Comparison of ENCODE assay signal across 8 cellular contexts in genomic region chr2:230219419-230220331, GRCh38. TPM values are rescaled to one million over a fixed set of nuclear protein-coding genes. Genes with fewer than 3 reads are reported as not detected.
A peak's percentile ranks its signal among the peaks of the same experiment; 100 is the strongest.
DNase-seq lines count a peak whose midpoint lies in the region; FAIRE-seq and TF ChIP-seq lines count a peak whose summit lies in the region.

Gene SP110, minus strand, starts transcription at chr2:230219984. Its CDS starts 3,057 bp downstream, at chr2:230216927.

- TF ChIP-seq CTCF in WI38 (IDR thresholded peaks at IDR 0.05; ENCODE audit: low read depth, low read length) (no peak), cardiac fibroblast (IDR thresholded peaks at IDR 0.05; ENCODE audit: low read depth, low read length) (no peak)

- peak; percentile 94 for FAIRE-seq in H54 (lab: Jason Lieb, UNC)

- peak; percentile 75 for DNase-seq in GDM1 (lab: John Stamatoyannopoulos, UW)
- DNase-seq in H54 (ENCODE audit: insufficient read length, low spot score): peak; percentile 90
- peak; percentile 98 for DNase-seq in M059J (ENCODE audit: low read depth)
- DNase-seq in cardiac fibroblast (ENCODE audit: low read depth in 2 of 2): peak; percentile 91 to 92
- peak; percentile 94 for DNase-seq in iris pigment epithelial cell (ENCODE audit: low read depth)
- DNase-seq in stimulated activated CD4-positive, alpha-beta T cell treated with anti-CD3 and anti-CD28 coated beads, Interleukin-12 subunit alpha, Interleukin-12 subunit beta, amount 100 ng/mL, for 4 hours: peak; percentile 60
- DNase-seq in NCI-H1694 (lab: John Stamatoyannopoulos, UW): no peak

- H3K4me3 ChIP-seq in WI38 (ENCODE audit: low read depth, low read length): peak within 1 kb of the TSS; percentile 71
- peak within 1 kb of the TSS; percentile 66 to 78 for H3K4me3 ChIP-seq in cardiac fibroblast (replicated peaks in 1 of 2; ENCODE audit: low read depth in 2 of 2, low read length in 2 of 2)

- TF ChIP-seq POLR2A in H54 (IDR thresholded peaks at IDR 0.05; ENCODE audit: low read depth, low read length): 0 out of 2 replicates have a peak, but pooled peaks have one; percentile 13

RNA-seq across cellular contexts. Expression of gene SP110, which starts in this region (rescaled TPM):
- total RNA-seq in M059J (2014; rRNA removed; shearing (Covaris generic)): 71.1 and 93.4 TPM in 2 replicates
